In genomic region chrX:150693782-150694574, GRCh38 we compare ENCODE assay signal across 1 cellular context.
TF ChIP-seq lines count a peak whose summit lies in the region.

No MANE protein-coding gene starts in this region.

TF ChIP-seq in GM12878, 131 proteins besides CTCF, POLR2A, EP300 and RAD21 (continued from another document):
- TF ChIP-seq ZBTB40 (IDR thresholded peaks at IDR 0.05; ENCODE audit: borderline replicate concordance) = peak; percentile 71; the same call in 1 of the 2 replicates
- no peak for TF ChIP-seq STAT3 (IDR thresholded peaks at IDR 0.05; ENCODE audit: low read depth, low read length)
- no peak for TF ChIP-seq KDM1A (IDR thresholded peaks at IDR 0.05; ENCODE audit: borderline replicate concordance)
- TF ChIP-seq BHLHE40 (IDR thresholded peaks at IDR 0.05; ENCODE audit: borderline replicate concordance in 1 of 2, low read depth in 2 of 2, low read length in 1 of 2) = peak; percentile 30 to 33; a peak in 2 of 4 replicates
- 0 out of 4 replicates have a peak, but pooled peaks of 1 of the 2 experiments have one; percentile 13 for TF ChIP-seq IKZF2 (IDR thresholded peaks at IDR 0.05)
- peak in 1 of 2 experiments; percentile 51; a peak in 1 of 3 replicates for TF ChIP-seq EGR1 (IDR thresholded peaks at IDR 0.05; ENCODE audit: borderline replicate concordance in 1 of 2, low read depth in 2 of 2, low read length in 2 of 2)
- peak; percentile 19 for TF ChIP-seq POLR2AphosphoS5 (IDR thresholded peaks at IDR 0.05; ENCODE audit: low read length)
- no peak for TF ChIP-seq CHD2 (IDR thresholded peaks at IDR 0.05; ENCODE audit: borderline replicate concordance, low read depth, low read length)
- TF ChIP-seq RFX5 (IDR thresholded peaks at IDR 0.05; ENCODE audit: low read depth, low read length) = no peak
- peak; percentile 58 for TF ChIP-seq IKZF1 (conservative IDR thresholded peaks at IDR 0.05)
- peak; percentile 98 for TF ChIP-seq TCF12 (IDR thresholded peaks at IDR 0.05; ENCODE audit: low read depth, low read length)
- 0 out of 2 replicates have a peak, but pooled peaks have one; percentile 35 for TF ChIP-seq NBN (IDR thresholded peaks at IDR 0.05)
- TF ChIP-seq RUNX3 (IDR thresholded peaks at IDR 0.05; ENCODE audit: low read length) = peak; percentile 85
- TF ChIP-seq GABPA (IDR thresholded peaks at IDR 0.05; ENCODE audit: low read depth) = peak; percentile 79
- peak; percentile 27; the same call in 1 of the 2 replicates for TF ChIP-seq YY1 (IDR thresholded peaks at IDR 0.05; ENCODE audit: low read depth, low read length)
- peak; percentile 45; the same call in 1 of the 2 replicates for TF ChIP-seq SPI1 (IDR thresholded peaks at IDR 0.05; ENCODE audit: borderline replicate concordance, insufficient read depth, low read depth, low read length)
- TF ChIP-seq GATAD2B (conservative IDR thresholded peaks at IDR 0.05; ENCODE audit: low read depth) = no peak
- no peak for TF ChIP-seq HDGF (IDR thresholded peaks at IDR 0.05)
- 0 out of 2 replicates have a peak, but pooled peaks have one; percentile 52 for TF ChIP-seq CBFB (IDR thresholded peaks at IDR 0.05; ENCODE audit: low read depth)
- TF ChIP-seq TCF3 (IDR thresholded peaks at IDR 0.05; ENCODE audit: borderline replicate concordance, insufficient read depth, low read depth, low read length) = peak; percentile 96
- peak; percentile 26 for TF ChIP-seq BCL3 (IDR thresholded peaks at IDR 0.05; ENCODE audit: borderline replicate concordance, insufficient read depth, low read depth, low read length, poor library complexity, severe bottlenecking)
- peak; percentile 77 for TF ChIP-seq ELK1 (IDR thresholded peaks at IDR 0.05; ENCODE audit: low read depth, low read length)
- TF ChIP-seq CHD4 (IDR thresholded peaks at IDR 0.05) = no peak
- no peak; the same call in none of the 2 replicates for TF ChIP-seq MLLT1 (IDR thresholded peaks at IDR 0.05)
- TF ChIP-seq CREB1 (IDR thresholded peaks at IDR 0.05; ENCODE audit: low read depth) = 0 out of 2 replicates have a peak, but pooled peaks have one; percentile 14
- TF ChIP-seq NR2C1 (IDR thresholded peaks at IDR 0.05) = peak; percentile 47; the same call in 1 of the 2 replicates
- TF ChIP-seq DPF2 (IDR thresholded peaks at IDR 0.05) = peak; percentile 54; the same call in 1 of the 2 replicates
- TF ChIP-seq IRF4 (IDR thresholded peaks at IDR 0.05; ENCODE audit: low read depth, low read length) = no peak
- TF ChIP-seq RELB (IDR thresholded peaks at IDR 0.05; ENCODE audit: low read depth) = 0 out of 2 replicates have a peak, but pooled peaks have one; percentile 30
- peak; percentile 65 for TF ChIP-seq MEF2B (IDR thresholded peaks at IDR 0.05; ENCODE audit: partially characterized antibody, poor library complexity, severe bottlenecking)
